Comparison of ENCODE assay signal across 2 cellular contexts in the genomic region with DNA sequence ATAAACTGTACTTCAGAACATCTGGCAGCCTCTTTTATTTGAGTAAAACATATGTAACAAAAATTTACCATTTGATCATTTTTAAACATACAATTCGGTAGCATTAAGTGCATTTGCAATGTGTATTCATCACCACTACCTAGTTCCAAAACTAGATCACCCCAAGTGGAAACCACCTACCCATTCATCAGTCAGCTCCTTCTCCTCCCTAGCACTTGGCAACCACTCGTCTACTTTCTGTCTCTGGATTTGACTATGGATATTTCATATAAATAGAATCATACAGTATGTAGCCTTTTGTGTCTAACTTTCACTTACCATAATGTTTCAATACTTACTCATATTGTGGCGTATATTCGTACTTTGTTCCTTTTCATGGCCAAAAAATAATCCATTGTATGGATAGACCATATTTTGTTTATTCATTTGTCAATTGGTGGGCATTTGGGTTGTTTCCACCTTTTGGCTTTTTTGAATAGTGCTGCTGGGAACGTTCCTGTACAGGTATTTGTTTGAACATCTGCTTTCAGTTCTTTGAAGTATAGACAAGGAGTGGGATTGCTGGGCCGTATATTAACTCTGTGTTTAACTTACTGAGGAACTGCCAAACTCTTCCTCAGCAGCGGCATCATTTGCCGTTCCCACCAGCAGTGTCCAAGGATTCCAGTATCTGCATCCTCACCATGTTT.
TF ChIP-seq lines count a peak whose summit lies in the region.

No MANE protein-coding gene starts in this region.

TF ChIP-seq in SK-N-SH, 30 proteins besides CTCF, POLR2A, EP300 and RAD21 (continued from another document):
- no peak for TF ChIP-seq FOXJ3 (CRISPR knock-in tag; IDR thresholded peaks at IDR 0.05)
- TF ChIP-seq SIN3A (IDR thresholded peaks at IDR 0.05; ENCODE audit: borderline replicate concordance, low read depth, low read length), result no peak
- no peak for TF ChIP-seq RXRA (IDR thresholded peaks at IDR 0.05; ENCODE audit: borderline replicate concordance, low read depth)
- TF ChIP-seq, protein P1, sequence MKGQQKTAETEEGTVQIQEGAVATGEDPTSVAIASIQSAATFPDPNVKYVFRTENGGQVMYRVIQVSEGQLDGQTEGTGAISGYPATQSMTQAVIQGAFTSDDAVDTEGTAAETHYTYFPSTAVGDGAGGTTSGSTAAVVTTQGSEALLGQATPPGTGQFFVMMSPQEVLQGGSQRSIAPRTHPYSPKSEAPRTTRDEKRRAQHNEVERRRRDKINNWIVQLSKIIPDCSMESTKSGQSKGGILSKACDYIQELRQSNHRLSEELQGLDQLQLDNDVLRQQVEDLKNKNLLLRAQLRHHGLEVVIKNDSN (IDR thresholded peaks at IDR 0.05; ENCODE audit: borderline replicate concordance, low read depth), result no peak
- no peak for TF ChIP-seq TCF12 (IDR thresholded peaks at IDR 0.05)
- no peak for TF ChIP-seq GATA2 (CRISPR knock-in tag; IDR thresholded peaks at IDR 0.05)
- no peak for TF ChIP-seq FOXM1 (IDR thresholded peaks at IDR 0.05; ENCODE audit: low read depth)
- TF ChIP-seq RFX5 (IDR thresholded peaks at IDR 0.05; ENCODE audit: low read length), result no peak
- no peak for TF ChIP-seq JUND (IDR thresholded peaks at IDR 0.05)
- TF ChIP-seq ELF1 (IDR thresholded peaks at IDR 0.05), result no peak

TF ChIP-seq in SK-N-SH treated with all-trans-retinoic acid at 6 μM for 48 hours, 23 proteins besides CTCF, POLR2A, EP300 and RAD21 (continued from another document):
- TF ChIP-seq, protein P2, sequence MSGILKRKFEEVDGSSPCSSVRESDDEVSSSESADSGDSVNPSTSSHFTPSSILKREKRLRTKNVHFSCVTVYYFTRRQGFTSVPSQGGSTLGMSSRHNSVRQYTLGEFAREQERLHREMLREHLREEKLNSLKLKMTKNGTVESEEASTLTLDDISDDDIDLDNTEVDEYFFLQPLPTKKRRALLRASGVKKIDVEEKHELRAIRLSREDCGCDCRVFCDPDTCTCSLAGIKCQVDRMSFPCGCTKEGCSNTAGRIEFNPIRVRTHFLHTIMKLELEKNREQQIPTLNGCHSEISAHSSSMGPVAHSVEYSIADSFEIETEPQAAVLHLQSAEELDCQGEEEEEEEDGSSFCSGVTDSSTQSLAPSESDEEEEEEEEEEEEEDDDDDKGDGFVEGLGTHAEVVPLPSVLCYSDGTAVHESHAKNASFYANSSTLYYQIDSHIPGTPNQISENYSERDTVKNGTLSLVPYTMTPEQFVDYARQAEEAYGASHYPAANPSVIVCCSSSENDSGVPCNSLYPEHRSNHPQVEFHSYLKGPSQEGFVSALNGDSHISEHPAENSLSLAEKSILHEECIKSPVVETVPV (CRISPR knock-in tag; IDR thresholded peaks at IDR 0.05), result no peak
- TF ChIP-seq, protein P3, sequence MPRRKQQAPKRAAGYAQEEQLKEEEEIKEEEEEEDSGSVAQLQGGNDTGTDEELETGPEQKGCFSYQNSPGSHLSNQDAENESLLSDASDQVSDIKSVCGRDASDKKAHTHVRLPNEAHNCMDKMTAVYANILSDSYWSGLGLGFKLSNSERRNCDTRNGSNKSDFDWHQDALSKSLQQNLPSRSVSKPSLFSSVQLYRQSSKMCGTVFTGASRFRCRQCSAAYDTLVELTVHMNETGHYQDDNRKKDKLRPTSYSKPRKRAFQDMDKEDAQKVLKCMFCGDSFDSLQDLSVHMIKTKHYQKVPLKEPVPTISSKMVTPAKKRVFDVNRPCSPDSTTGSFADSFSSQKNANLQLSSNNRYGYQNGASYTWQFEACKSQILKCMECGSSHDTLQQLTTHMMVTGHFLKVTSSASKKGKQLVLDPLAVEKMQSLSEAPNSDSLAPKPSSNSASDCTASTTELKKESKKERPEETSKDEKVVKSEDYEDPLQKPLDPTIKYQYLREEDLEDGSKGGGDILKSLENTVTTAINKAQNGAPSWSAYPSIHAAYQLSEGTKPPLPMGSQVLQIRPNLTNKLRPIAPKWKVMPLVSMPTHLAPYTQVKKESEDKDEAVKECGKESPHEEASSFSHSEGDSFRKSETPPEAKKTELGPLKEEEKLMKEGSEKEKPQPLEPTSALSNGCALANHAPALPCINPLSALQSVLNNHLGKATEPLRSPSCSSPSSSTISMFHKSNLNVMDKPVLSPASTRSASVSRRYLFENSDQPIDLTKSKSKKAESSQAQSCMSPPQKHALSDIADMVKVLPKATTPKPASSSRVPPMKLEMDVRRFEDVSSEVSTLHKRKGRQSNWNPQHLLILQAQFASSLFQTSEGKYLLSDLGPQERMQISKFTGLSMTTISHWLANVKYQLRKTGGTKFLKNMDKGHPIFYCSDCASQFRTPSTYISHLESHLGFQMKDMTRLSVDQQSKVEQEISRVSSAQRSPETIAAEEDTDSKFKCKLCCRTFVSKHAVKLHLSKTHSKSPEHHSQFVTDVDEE (CRISPR knock-in tag; IDR thresholded peaks at IDR 0.05), result no peak
